In the genomic region with DNA sequence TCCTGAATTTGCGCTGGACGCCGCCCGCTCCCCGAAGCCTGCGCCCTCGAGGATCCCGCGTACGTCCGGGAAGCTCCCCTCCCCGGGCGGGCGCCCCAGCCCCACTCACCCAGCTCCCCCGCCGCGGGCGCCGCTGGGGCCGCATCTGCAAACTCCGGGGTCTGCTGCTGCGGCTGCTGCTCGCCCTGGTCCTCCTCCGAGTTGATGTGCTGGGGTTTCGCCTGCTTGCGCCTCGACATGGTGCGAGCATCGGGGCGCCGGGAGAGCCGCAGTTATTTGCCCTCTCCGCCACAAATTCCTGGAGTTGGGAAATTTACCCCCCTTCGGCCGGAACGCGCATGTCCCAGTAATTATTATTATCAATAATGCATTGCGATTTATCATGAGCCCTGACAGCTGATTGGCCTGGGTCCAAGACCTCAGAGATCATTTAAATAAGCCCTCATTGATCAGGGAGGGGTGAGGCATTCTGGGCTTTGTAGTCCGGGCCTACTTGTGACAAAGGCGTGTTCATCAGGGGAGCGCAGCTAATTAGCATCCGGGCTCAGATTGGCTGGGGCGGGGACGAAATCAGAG, we compare ENCODE assay signal across 9 cellular contexts. TPM values are rescaled to one million over a fixed set of nuclear protein-coding genes. Genes with fewer than 3 reads are reported as not detected.
DNase-seq lines count a peak whose midpoint lies in the region; ATAC-seq, FAIRE-seq and TF ChIP-seq lines count a peak whose summit lies in the region.
"Had no signal": no experiment of that assay in that cellular context is flagged by ENCODE, and none has a peak within 500 bp of the region (broad histone marks: within the 10 kb centered on the region; RNA-seq: fewer than 3 reads in every experiment).

A gene (minus strand): TSS at position 352 of the 576 bp plus-strand sequence. CDS start 113 bp downstream, at position 239.

- H3K36me3 ChIP-seq in ascending aorta, result no peaks in the 10 kb centered on the region
- no peaks in the 10 kb centered on the region for H3K36me3 ChIP-seq in small intestine (ENCODE audit: control insufficient read depth in 2 of 2, insufficient read depth in 2 of 2, low read length in 2 of 2)

- no peak for DNase-seq in HEK293T (ENCODE audit: extremely low spot score)
- no peak for DNase-seq in ascending aorta (ENCODE audit: low spot score in 2 of 2)
- DNase-seq in small intestine, result peak; percentile 14
- DNase-seq in CD4-positive, alpha-beta T cell, result no peak
- no peak for DNase-seq in ureter (ENCODE audit: low spot score)
- DNase-seq in hypothalamus (lab: John Stamatoyannopoulos, UW), result no peak
- DNase-seq: activated CD4-positive, alpha-beta T cell treated with anti-CD3 and anti-CD28 coated beads for 1 hour had no signal

- no peaks in the 10 kb centered on the region for H3K9me3 Mint-ChIP-seq in CD4-positive, alpha-beta T cell

- H3K27me3 ChIP-seq in ascending aorta, result peaks cover 26% of the 10 kb centered on the region
- H3K27me3 ChIP-seq in small intestine (ENCODE audit: control insufficient read depth in 2 of 2, insufficient read depth in 2 of 2, low read length in 2 of 2), result peaks cover 0 to 6% of the 10 kb centered on the region in 2 donors
- peaks cover 48% of the 10 kb centered on the region for H3K27me3 ChIP-seq in CD4-positive, alpha-beta T cell (ENCODE audit: control insufficient read depth, insufficient read depth, low read length)

- H3K27ac ChIP-seq in ascending aorta, result no peak within 1 kb of the TSS
- no peak within 1 kb of the TSS for H3K27ac ChIP-seq in small intestine (ENCODE audit: low read depth in 1 of 2, low read length in 1 of 2)
- H3K27ac ChIP-seq in CD4-positive, alpha-beta T cell (ENCODE audit: low read depth, low read length), result no peak within 1 kb of the TSS

- H3K4me3 ChIP-seq in ascending aorta, result peak within 1 kb of the TSS; percentile 31 to 51
- H3K4me3 ChIP-seq in iPS-11a (ENCODE audit: low read depth, low read length), result peak within 1 kb of the TSS; percentile 95
- peak within 1 kb of the TSS in 1 of 2 donors; percentile 36 for H3K4me3 ChIP-seq in small intestine (ENCODE audit: low read depth in 1 of 2, low read length in 2 of 2)

- H3K9me3 ChIP-seq in ascending aorta (no peaks in the 10 kb centered on the region), small intestine (ENCODE audit: control insufficient read depth, low read depth) (no peaks in the 10 kb centered on the region)
- no peaks in the 10 kb centered on the region for H3K9me3 ChIP-seq in CD4-positive, alpha-beta T cell (ENCODE audit: control insufficient read depth, low read length)

- POLR2A ChIA-PET in HEK293T (lab: Yijun Ruan, JAX), result interaction anchor here (0.6 kb wide), 1 partner anchor 91 kb away, joined by 3 read pairs; no protein-coding TSS in a partner anchor
- POLR2A ChIA-PET in CD4-positive, alpha-beta T cell (lab: Charles Lee), result no interaction called here

- 9 to 23% (median 21%) methylated on average over 27 to 44 of the region's 44 CpGs for WGBS in small intestine, 3 donors

- H3K4me1 ChIP-seq in ascending aorta (peaks cover 11 to 17% of the 10 kb centered on the region in 2 donors), small intestine (ENCODE audit: control insufficient read depth in 2 of 2, insufficient read depth in 1 of 2, low read depth in 1 of 2, low read length in 1 of 2) (peaks cover 2 to 3% of the 10 kb centered on the region in 2 donors)

- H3K27me3 Mint-ChIP-seq in CD4-positive, alpha-beta T cell, result peaks cover 71% of the 10 kb centered on the region

- FAIRE-seq in small intestine (lab: Jason Lieb, UNC), result no peak

- intact Hi-C loops in ascending aorta (cut with DNase I), result no loop called here
- intact Hi-C loops in CD4-positive, alpha-beta T cell (cut with DNase I, micrococcal nuclease), result no loop called here

- no peak within 1 kb of the TSS for H3K27ac Mint-ChIP-seq in CD4-positive, alpha-beta T cell

- no peak within 1 kb of the TSS for H3K4me3 Mint-ChIP-seq in CD4-positive, alpha-beta T cell

- TF ChIP-seq CTCF in ascending aorta (IDR thresholded peaks at IDR 0.05), result no peak
- no peak for TF ChIP-seq CTCF in CD4-positive, alpha-beta T cell (IDR thresholded peaks at IDR 0.05)

- no peaks in the 10 kb centered on the region for H3K36me3 Mint-ChIP-seq in CD4-positive, alpha-beta T cell (ENCODE audit: low read depth)

- peaks cover 14% of the 10 kb centered on the region for H3K4me1 Mint-ChIP-seq in CD4-positive, alpha-beta T cell (ENCODE audit: low read depth)

- ATAC-seq in CD4-positive, alpha-beta T cell (ENCODE audit: poor library complexity), result no peak
- ATAC-seq in GM19035 (IDR thresholded peaks at IDR 0.05; ENCODE audit: unreplicated experiment), result no peak

- CTCF ChIA-PET in HEK293T (lab: Yijun Ruan, JAX), result no interaction called here
- CTCF ChIA-PET in CD4-positive, alpha-beta T cell (lab: Charles Lee), result no interaction called here

TF ChIP-seq in HEK293T, 16 proteins besides CTCF, POLR2A, EP300 and RAD21:
- TF ChIP-seq, protein P1, sequence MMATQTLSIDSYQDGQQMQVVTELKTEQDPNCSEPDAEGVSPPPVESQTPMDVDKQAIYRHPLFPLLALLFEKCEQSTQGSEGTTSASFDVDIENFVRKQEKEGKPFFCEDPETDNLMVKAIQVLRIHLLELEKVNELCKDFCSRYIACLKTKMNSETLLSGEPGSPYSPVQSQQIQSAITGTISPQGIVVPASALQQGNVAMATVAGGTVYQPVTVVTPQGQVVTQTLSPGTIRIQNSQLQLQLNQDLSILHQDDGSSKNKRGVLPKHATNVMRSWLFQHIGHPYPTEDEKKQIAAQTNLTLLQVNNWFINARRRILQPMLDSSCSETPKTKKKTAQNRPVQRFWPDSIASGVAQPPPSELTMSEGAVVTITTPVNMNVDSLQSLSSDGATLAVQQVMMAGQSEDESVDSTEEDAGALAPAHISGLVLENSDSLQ (IDR thresholded peaks at IDR 0.05), result peak; percentile 62
- TF ChIP-seq L3MBTL2 (conservative IDR thresholded peaks at IDR 0.05) (no peak), FOXA1 (IDR thresholded peaks at IDR 0.05) (no peak)

RNA-seq across cellular contexts. Expression of the gene that starts here (rescaled TPM):
- total RNA-seq in ascending aorta (not detected), ureter (2.3 TPM)
- under 1 TPM in 1 of 3 donors, not detected in 2; 0.06 TPM for polyA plus RNA-seq in small intestine
- under 1 TPM; 0.05 to 0.08 TPM for total RNA-seq in CD4-positive, alpha-beta T cell

Comparison
In these comparisons a context has a peak if more than half of its experiments do, and no peak if none do; other contexts are left out.
1. Peak in DNase-seq in small intestine; RNA of the gene not detected or under 1 TPM.